Comparison of ENCODE assay signal across 21 cellular contexts in the genomic region with DNA sequence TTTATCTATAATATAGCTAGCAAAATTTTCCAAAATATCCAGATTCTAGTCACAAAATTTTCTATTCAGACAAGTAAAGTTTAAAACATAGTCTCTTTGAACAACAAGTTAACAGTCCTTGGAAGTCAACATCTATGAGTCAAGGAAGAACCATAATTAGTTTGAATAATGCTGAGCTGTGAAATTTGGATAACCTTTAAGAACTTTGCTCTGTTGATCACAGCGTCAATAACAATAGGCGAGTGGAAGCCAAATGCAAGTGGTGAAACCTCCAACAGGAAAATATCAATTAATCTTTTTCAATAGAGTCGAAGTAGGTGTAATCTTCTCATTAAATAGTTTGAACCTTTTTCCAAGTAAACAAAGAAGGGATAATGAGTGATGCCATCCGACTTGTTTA.
DNase-seq lines count a peak whose midpoint lies in the region; ATAC-seq and TF ChIP-seq lines count a peak whose summit lies in the region.
"Had no signal": no experiment of that assay in that cellular context is flagged by ENCODE, and none has a peak within 500 bp of the region (broad histone marks: within the 10 kb centered on the region; RNA-seq: fewer than 3 reads in every experiment).

No MANE protein-coding gene starts in this region.

- no peaks in the 10 kb centered on the region for H3K4me1 ChIP-seq in GM23338 (ENCODE audit: insufficient read depth)

- H3K4me3 Mint-ChIP-seq in GM23338: no peak overlapping the region

- no peak overlapping the region for H3K4me3 ChIP-seq in GM23338

- no peak for ATAC-seq in GM23338
- ATAC-seq: Panc1 had no signal

- H3K4me1 Mint-ChIP-seq in GM23338: peaks cover 3% of the 10 kb centered on the region; the same call in 1 of the 3 replicates

- H3K9me2 ChIP-seq in GM23338 (ENCODE audit: insufficient read depth): no peaks in the 10 kb centered on the region

- TF ChIP-seq CTCF in GM23338 (conservative IDR thresholded peaks at IDR 0.05; ENCODE audit: low read depth in 2 of 2): no peak

- H3K36me3 ChIP-seq in GM23338 (ENCODE audit: insufficient read depth): no peaks in the 10 kb centered on the region

- DNase-seq in NCI-H1417 (lab: John Stamatoyannopoulos, UW) (peak in 2 of 3 experiments; percentile 21 to 78), NCI-H1417 treated with DMSO at 0.1 percent for 48 hours (lab: John Stamatoyannopoulos, UW) (no peak), GM23338 (ENCODE audit: low spot score) (no peak), NCI-H69 (lab: John Stamatoyannopoulos, UW) (peak; percentile 89), lung microvascular endothelial cell (ENCODE audit: low read depth in 2 of 2) (peak; percentile 8 to 50), SKM-1 (lab: John Stamatoyannopoulos, UW; ENCODE audit: unreplicated experiment) (no peak), substantia nigra (lab: John Stamatoyannopoulos, UW) (no peak), H4 (ENCODE audit: low spot score) (no peak)
- DNase-seq: ACHN, DMS153, DND-41, HCEC 1CT, NCI-H1092, NCI-H1436 treated with DMSO at 0.1 percent for 48 hours, NCI-H2029, NCI-H510A treated with DMSO at 0.1 percent for 48 hours, SHP77 treated with DMSO at 0.1 percent for 48 hours had no signal

- no peaks in the 10 kb centered on the region for H3F3A ChIP-seq in GM23338 (replicated peaks; ENCODE audit: low read depth)

- H2AFZ ChIP-seq in GM23338: no peak overlapping the region

- no peaks in the 10 kb centered on the region for H3K36me3 Mint-ChIP-seq in GM23338 (ENCODE audit: low read depth)

- no peaks in the 10 kb centered on the region for H4K20me1 ChIP-seq in GM23338 (replicated peaks; ENCODE audit: insufficient read depth)

- no peaks in the 10 kb centered on the region for H3K9me3 Mint-ChIP-seq in GM23338

- no peaks in the 10 kb centered on the region for H3K27me3 ChIP-seq in GM23338 (ENCODE audit: insufficient read depth)

- H3K79me2 ChIP-seq in GM23338 (replicated peaks; ENCODE audit: insufficient read depth): no peaks in the 10 kb centered on the region

- no peak overlapping the region for H3K27ac ChIP-seq in GM23338 (ENCODE audit: low read depth)
- no peak overlapping the region for H3K27ac ChIP-seq in substantia nigra (ENCODE audit: low read depth, low read length, poor library complexity, severe bottlenecking)
- H3K27ac ChIP-seq: 22Rv1, KMS-11, RWPE1 had no signal

- no peaks in the 10 kb centered on the region for H3K27me3 Mint-ChIP-seq in GM23338 (ENCODE audit: insufficient read depth, low read depth, poor library complexity)

- H3K27ac Mint-ChIP-seq in GM23338: peak overlapping the region; percentile 35; the same call in 1 of the 2 replicates

- no peak overlapping the region for H3K4me2 ChIP-seq in GM23338
- H3K4me2 ChIP-seq: KMS-11 had no signal

TF ChIP-seq in GM23338, 12 proteins besides CTCF, POLR2A, EP300 and RAD21:
- TF ChIP-seq EZH2phosphoT487 (IDR thresholded peaks at IDR 0.05; ENCODE audit: unreplicated experiment) (no peak), ZNF114 (CRISPR knock-in tag; IDR thresholded peaks at IDR 0.05) (no peak), CREB1 (CRISPR knock-in tag; IDR thresholded peaks at IDR 0.05; ENCODE audit: low read depth) (no peak), STAT1 (IDR thresholded peaks at IDR 0.05; ENCODE audit: unreplicated experiment) (no peak), NANOG (IDR thresholded peaks at IDR 0.05; ENCODE audit: borderline replicate concordance) (no peak), JUNB (IDR thresholded peaks at IDR 0.05; ENCODE audit: unreplicated experiment) (no peak), ZNF331 (CRISPR knock-in tag; IDR thresholded peaks at IDR 0.05; ENCODE audit: low read depth) (no peak), POLR2AphosphoS5 (IDR thresholded peaks at IDR 0.05; ENCODE audit: low read depth) (no peak)
- TF ChIP-seq, protein P1, sequence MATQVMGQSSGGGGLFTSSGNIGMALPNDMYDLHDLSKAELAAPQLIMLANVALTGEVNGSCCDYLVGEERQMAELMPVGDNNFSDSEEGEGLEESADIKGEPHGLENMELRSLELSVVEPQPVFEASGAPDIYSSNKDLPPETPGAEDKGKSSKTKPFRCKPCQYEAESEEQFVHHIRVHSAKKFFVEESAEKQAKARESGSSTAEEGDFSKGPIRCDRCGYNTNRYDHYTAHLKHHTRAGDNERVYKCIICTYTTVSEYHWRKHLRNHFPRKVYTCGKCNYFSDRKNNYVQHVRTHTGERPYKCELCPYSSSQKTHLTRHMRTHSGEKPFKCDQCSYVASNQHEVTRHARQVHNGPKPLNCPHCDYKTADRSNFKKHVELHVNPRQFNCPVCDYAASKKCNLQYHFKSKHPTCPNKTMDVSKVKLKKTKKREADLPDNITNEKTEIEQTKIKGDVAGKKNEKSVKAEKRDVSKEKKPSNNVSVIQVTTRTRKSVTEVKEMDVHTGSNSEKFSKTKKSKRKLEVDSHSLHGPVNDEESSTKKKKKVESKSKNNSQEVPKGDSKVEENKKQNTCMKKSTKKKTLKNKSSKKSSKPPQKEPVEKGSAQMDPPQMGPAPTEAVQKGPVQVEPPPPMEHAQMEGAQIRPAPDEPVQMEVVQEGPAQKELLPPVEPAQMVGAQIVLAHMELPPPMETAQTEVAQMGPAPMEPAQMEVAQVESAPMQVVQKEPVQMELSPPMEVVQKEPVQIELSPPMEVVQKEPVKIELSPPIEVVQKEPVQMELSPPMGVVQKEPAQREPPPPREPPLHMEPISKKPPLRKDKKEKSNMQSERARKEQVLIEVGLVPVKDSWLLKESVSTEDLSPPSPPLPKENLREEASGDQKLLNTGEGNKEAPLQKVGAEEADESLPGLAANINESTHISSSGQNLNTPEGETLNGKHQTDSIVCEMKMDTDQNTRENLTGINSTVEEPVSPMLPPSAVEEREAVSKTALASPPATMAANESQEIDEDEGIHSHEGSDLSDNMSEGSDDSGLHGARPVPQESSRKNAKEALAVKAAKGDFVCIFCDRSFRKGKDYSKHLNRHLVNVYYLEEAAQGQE (IDR thresholded peaks at IDR 0.05; ENCODE audit: unreplicated experiment): no peak

Comparison
In these comparisons a context has a peak if more than half of its experiments do, and no peak if none do; other contexts are left out.
1. DNase-seq: peak in NCI-H1417 (2 of 3), NCI-H69 (single experiment) and lung microvascular endothelial cell (2 of 2); none in NCI-H1417 treated with DMSO at 0.1 percent for 48 hours (single experiment), GM23338 (single experiment), SKM-1 (single experiment), substantia nigra (0 of 49) and H4 (single experiment).